Comparison of ENCODE assay signal across 13 cellular contexts in the genomic region with DNA sequence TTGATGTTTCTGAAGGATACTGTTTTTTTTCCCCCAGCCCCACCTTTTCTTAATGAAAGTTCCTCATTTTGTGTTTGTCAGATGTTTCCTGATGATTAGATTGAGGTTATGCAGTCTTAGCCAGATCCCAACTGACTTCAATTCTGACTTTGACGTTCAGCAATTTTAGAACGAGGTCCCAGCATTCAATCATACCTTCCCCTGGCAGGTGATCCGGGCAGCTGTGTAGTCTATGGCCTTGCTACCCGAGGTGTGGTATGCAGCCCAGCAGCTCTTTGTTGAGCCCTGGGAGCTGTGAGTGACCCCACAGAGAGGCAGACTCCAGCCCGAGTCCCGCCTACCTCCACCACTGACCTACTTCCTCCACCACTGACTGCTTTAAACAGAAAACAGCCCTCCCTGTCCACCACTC.
A peak's percentile ranks its signal among the peaks of the same experiment; 100 is the strongest.
DNase-seq lines count a peak whose midpoint lies in the region; ATAC-seq and TF ChIP-seq lines count a peak whose summit lies in the region.
"Had no signal": no experiment of that assay in that cellular context is flagged by ENCODE, and none has a peak within 500 bp of the region (broad histone marks: within the 10 kb centered on the region; RNA-seq: fewer than 3 reads in every experiment).

No MANE protein-coding gene starts in this region.

- DNase-seq in activated naive CD4-positive, alpha-beta T cell treated with anti-CD3 and anti-CD28 coated beads for 36 hours: no peak
- DNase-seq in activated naive CD4-positive, alpha-beta T cell treated with anti-CD3 and anti-CD28 coated beads, Interleukin-2, amount 50 U/mL, for 16 hours: no peak
- no peak for DNase-seq in T-helper 17 cell
- DNase-seq in right atrium auricular region (ENCODE audit: low spot score): no peak
- DNase-seq in stomach: no peak
- no peak for DNase-seq in SK-N-SH
- DNase-seq: ACHN; effector CD8-positive, alpha-beta T cell; NCI-H1417 had no signal

- WGBS in stomach, 5 donors: 39 to 59% (median 50%) methylated on average over 6 of the region's 6 CpGs
- WGBS in SK-N-SH (ENCODE audit: low lambda C conversion rate): 60% methylated on average over 6 of the region's 6 CpGs

- TF ChIP-seq EP300 in stomach (IDR thresholded peaks at IDR 0.05): no peak
- no peak for TF ChIP-seq EP300 in SK-N-SH (IDR thresholded peaks at IDR 0.05; ENCODE audit: borderline replicate concordance in 1 of 2, low read depth in 1 of 2, low read length in 1 of 2)

- H3K36me3 Mint-ChIP-seq in activated naive CD4-positive, alpha-beta T cell treated with anti-CD3 and anti-CD28 coated beads for 36 hours (ENCODE audit: low read depth): peaks cover 48% of the 10 kb centered on the region
- H3K36me3 Mint-ChIP-seq in T-helper 17 cell (ENCODE audit: low read depth): peaks cover 7% of the 10 kb centered on the region

- ATAC-seq in T-helper 17 cell (peak; percentile 65), GM21526 (IDR thresholded peaks at IDR 0.05; ENCODE audit: low FRiP score, unreplicated experiment) (no peak), GM18870 (IDR thresholded peaks at IDR 0.05; ENCODE audit: unreplicated experiment) (no peak)

- POLR2A ChIA-PET in SK-N-SH (lab: Yijun Ruan, JAX): no interaction called here

- H3K9me3 Mint-ChIP-seq in activated naive CD4-positive, alpha-beta T cell treated with anti-CD3 and anti-CD28 coated beads for 36 hours: no peaks in the 10 kb centered on the region
- H3K9me3 Mint-ChIP-seq: neural crest cell had no signal

- H3K4me1 ChIP-seq in right atrium auricular region (no peaks in the 10 kb centered on the region), stomach (peaks cover 0 to 20% (median 7%) of the 10 kb centered on the region in 4 donors), SK-N-SH (ENCODE audit: control insufficient read depth in 1 of 2, insufficient read depth in 2 of 2, low read depth in 1 of 2, low read length in 1 of 2) (no peaks in the 10 kb centered on the region; a peak in 1 of 4 replicates)
- H3K4me1 ChIP-seq: adrenal gland had no signal

- H3K4me3 ChIP-seq in right atrium auricular region: no peak overlapping the region
- no peak overlapping the region for H3K4me3 ChIP-seq in stomach
- no peak overlapping the region for H3K4me3 ChIP-seq in SK-N-SH (ENCODE audit: low read depth in 2 of 2, low read length in 1 of 2)
- H3K4me3 ChIP-seq: adrenal gland had no signal

- H3K27me3 ChIP-seq in right atrium auricular region: no peaks in the 10 kb centered on the region
- no peaks in the 10 kb centered on the region for H3K27me3 ChIP-seq in stomach
- H3K27me3 ChIP-seq in SK-N-SH (ENCODE audit: insufficient read depth): no peaks in the 10 kb centered on the region
- H3K27me3 ChIP-seq: adrenal gland had no signal

- no peak overlapping the region for H3K9ac ChIP-seq in SK-N-SH

- TF ChIP-seq RAD21 in SK-N-SH (IDR thresholded peaks at IDR 0.05; ENCODE audit: low read length): no peak

- peaks cover 81% of the 10 kb centered on the region for H3K4me1 Mint-ChIP-seq in activated naive CD4-positive, alpha-beta T cell treated with anti-CD3 and anti-CD28 coated beads for 36 hours (ENCODE audit: low read depth)
- peaks cover 62% of the 10 kb centered on the region for H3K4me1 Mint-ChIP-seq in T-helper 17 cell
- H3K4me1 Mint-ChIP-seq: neural crest cell had no signal

- H3F3A ChIP-seq in SK-N-SH (replicated peaks; ENCODE audit: insufficient read depth): no peaks in the 10 kb centered on the region

- no peak overlapping the region for H3K4me2 ChIP-seq in SK-N-SH

- peak overlapping the region; percentile 79 for H3K27ac Mint-ChIP-seq in activated naive CD4-positive, alpha-beta T cell treated with anti-CD3 and anti-CD28 coated beads for 36 hours
- H3K27ac Mint-ChIP-seq in T-helper 17 cell: peak overlapping the region; percentile 92

- TF ChIP-seq CTCF in right atrium auricular region (IDR thresholded peaks at IDR 0.05) (no peak), stomach (IDR thresholded peaks at IDR 0.05) (no peak), SK-N-SH (IDR thresholded peaks at IDR 0.05) (no peak)

- H3K36me3 ChIP-seq in right atrium auricular region: peaks cover 15% of the 10 kb centered on the region
- peaks cover 0 to 52% (median 29%) of the 10 kb centered on the region in 4 donors for H3K36me3 ChIP-seq in stomach
- H3K36me3 ChIP-seq in SK-N-SH (replicated peaks in 1 of 2; ENCODE audit: control insufficient read depth in 1 of 2, insufficient read depth in 2 of 2, low read length in 1 of 2): peaks cover 5 to 12% of the 10 kb centered on the region in 2 experiments

- H3K9me2 ChIP-seq in SK-N-SH: no peaks in the 10 kb centered on the region

- TF ChIP-seq POLR2A in stomach (IDR thresholded peaks at IDR 0.05): no peak

- H3K9me3 ChIP-seq in T-helper 17 cell (ENCODE audit: control insufficient read depth, low read length, poor library complexity, severe bottlenecking): no peaks in the 10 kb centered on the region
- H3K9me3 ChIP-seq in right atrium auricular region: no peaks in the 10 kb centered on the region
- no peaks in the 10 kb centered on the region for H3K9me3 ChIP-seq in stomach
- no peaks in the 10 kb centered on the region for H3K9me3 ChIP-seq in SK-N-SH
- H3K9me3 ChIP-seq: adrenal gland had no signal

- peak overlapping the region; percentile 18 for H3K4me3 Mint-ChIP-seq in activated naive CD4-positive, alpha-beta T cell treated with anti-CD3 and anti-CD28 coated beads for 36 hours
- H3K4me3 Mint-ChIP-seq in T-helper 17 cell: peak overlapping the region; percentile 73
- H3K4me3 Mint-ChIP-seq: neural crest cell had no signal

- no peaks in the 10 kb centered on the region for H4K20me1 ChIP-seq in SK-N-SH (ENCODE audit: insufficient read depth)

- H3K27me3 Mint-ChIP-seq in activated naive CD4-positive, alpha-beta T cell treated with anti-CD3 and anti-CD28 coated beads for 36 hours (ENCODE audit: low read depth): no peaks in the 10 kb centered on the region
- no peaks in the 10 kb centered on the region for H3K27me3 Mint-ChIP-seq in T-helper 17 cell

- CTCF ChIA-PET in activated naive CD4-positive, alpha-beta T cell treated with anti-CD3 and anti-CD28 coated beads for 36 hours (lab: Charles Lee): interaction anchor here (0.8 kb wide), 1 partner anchor 12 kb away, joined by 3 read pairs; no protein-coding TSS in a partner anchor
- CTCF ChIA-PET in SK-N-SH (lab: Yijun Ruan, JAX): no interaction called here

- no peaks in the 10 kb centered on the region for H3K79me2 ChIP-seq in SK-N-SH (ENCODE audit: insufficient read depth)

- peak overlapping the region; percentile 9 to 48 for H3K27ac ChIP-seq in right atrium auricular region
- peak overlapping the region in 4 of 5 donors; percentile 17 to 64 (median 49) for H3K27ac ChIP-seq in stomach
- no peak overlapping the region for H3K27ac ChIP-seq in SK-N-SH (ENCODE audit: low read depth in 2 of 2, low read length in 1 of 2)

- H2AFZ ChIP-seq in SK-N-SH (ENCODE audit: low read depth): no peak overlapping the region

- intact Hi-C loops in activated naive CD4-positive, alpha-beta T cell treated with anti-CD3 and anti-CD28 coated beads for 36 hours (cut with micrococcal nuclease): no loop called here
- intact Hi-C loops in stomach (cut with DNase I; ENCODE audit: low total_unique reads): no loop called here

TF ChIP-seq in SK-N-SH, 30 proteins besides CTCF, POLR2A, EP300 and RAD21 (continues in another document):
- TF ChIP-seq FOXJ3 (CRISPR knock-in tag; IDR thresholded peaks at IDR 0.05): no peak
- TF ChIP-seq TAF1 (IDR thresholded peaks at IDR 0.05; ENCODE audit: borderline replicate concordance, low read depth, low read length): no peak
- TF ChIP-seq TCF12 (IDR thresholded peaks at IDR 0.05): no peak
- TF ChIP-seq FOXM1 (IDR thresholded peaks at IDR 0.05; ENCODE audit: low read depth): no peak
- no peak for TF ChIP-seq NFIC (IDR thresholded peaks at IDR 0.05; ENCODE audit: borderline replicate concordance)
- no peak for TF ChIP-seq ELF1 (IDR thresholded peaks at IDR 0.05)
- no peak for TF ChIP-seq FOSL2 (IDR thresholded peaks at IDR 0.05; ENCODE audit: borderline replicate concordance, low read depth)
- no peak for TF ChIP-seq REST (IDR thresholded peaks at IDR 0.05; ENCODE audit: low read depth, low read length)
- no peak for TF ChIP-seq RCOR1 (IDR thresholded peaks at IDR 0.05; ENCODE audit: low read length)
- no peak for TF ChIP-seq JUND (IDR thresholded peaks at IDR 0.05)
- TF ChIP-seq, protein P1, sequence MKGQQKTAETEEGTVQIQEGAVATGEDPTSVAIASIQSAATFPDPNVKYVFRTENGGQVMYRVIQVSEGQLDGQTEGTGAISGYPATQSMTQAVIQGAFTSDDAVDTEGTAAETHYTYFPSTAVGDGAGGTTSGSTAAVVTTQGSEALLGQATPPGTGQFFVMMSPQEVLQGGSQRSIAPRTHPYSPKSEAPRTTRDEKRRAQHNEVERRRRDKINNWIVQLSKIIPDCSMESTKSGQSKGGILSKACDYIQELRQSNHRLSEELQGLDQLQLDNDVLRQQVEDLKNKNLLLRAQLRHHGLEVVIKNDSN (IDR thresholded peaks at IDR 0.05; ENCODE audit: borderline replicate concordance, low read depth): no peak
- no peak for TF ChIP-seq NRF1 (IDR thresholded peaks at IDR 0.05; ENCODE audit: low read depth, low read length)
- TF ChIP-seq SIN3A (IDR thresholded peaks at IDR 0.05; ENCODE audit: borderline replicate concordance, low read depth, low read length): no peak

Comparison
In these comparisons a context has a peak if more than half of its experiments do, and no peak if none do; other contexts are left out.
1. H3K27ac ChIP-seq: peak in right atrium auricular region (2 of 2) and stomach (4 of 5); none in SK-N-SH (0 of 2).